In the genomic region with DNA sequence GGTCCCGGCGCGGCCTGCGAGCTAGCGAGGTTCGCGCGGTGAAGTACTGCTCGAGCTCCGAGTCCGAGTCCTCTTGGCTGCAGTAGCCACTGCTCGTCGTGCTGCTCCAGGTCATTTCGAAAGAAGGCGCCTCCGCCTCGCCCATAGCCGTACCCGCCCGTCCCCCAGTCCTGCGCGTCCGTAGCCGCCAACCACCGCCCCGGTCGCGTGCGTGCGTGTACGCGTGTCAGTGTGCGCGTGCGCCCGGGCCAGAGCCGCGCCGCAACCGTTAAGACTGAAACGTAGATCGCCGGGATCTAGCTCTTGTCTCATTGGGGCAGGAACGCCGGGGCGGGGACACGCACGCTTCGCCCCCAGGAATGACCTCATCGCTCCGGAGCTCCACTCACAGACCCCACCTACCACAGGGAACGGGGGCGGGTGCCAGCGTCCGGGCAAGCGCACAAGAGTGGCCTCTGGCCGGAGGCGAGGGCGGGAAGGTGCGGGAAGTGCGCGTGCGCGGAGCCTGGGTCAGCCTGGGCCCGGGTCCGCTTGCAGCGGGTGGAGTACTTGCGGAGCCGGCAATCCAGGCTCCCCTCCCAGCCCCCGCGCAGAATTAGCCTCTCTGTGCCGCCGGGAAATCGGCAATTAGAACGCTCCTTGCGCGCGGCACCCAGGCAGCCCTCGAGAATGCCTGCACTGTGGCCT, we compare ENCODE assay signal across 8 cellular contexts. TPM values are rescaled to one million over a fixed set of nuclear protein-coding genes. Genes with fewer than 3 reads are reported as not detected.
DNase-seq lines count a peak whose midpoint lies in the region; ATAC-seq and TF ChIP-seq lines count a peak whose summit lies in the region.

No MANE protein-coding gene starts in this region.

- DNase-seq in ELR (ENCODE audit: low read depth) (peak; percentile 99), H7 (peak; percentile 100), RWPE2 (ENCODE audit: low spot score) (peak; percentile 100), fibroblast of pulmonary artery (ENCODE audit: low read depth) (peak; percentile 100), nephron progenitor cell (peak; percentile 99)
- peak; percentile 89 for DNase-seq in activated effector memory CD4-positive, alpha-beta T cell treated with Interleukin-2 at 50 U/mL for 16 hours

- H3K9ac ChIP-seq in Loucy (ENCODE audit: low read depth, low read length, poor library complexity, severe bottlenecking): peak overlapping the region; percentile 98

- H3K27me3 ChIP-seq in H7 (ENCODE audit: control insufficient read depth, insufficient read depth, low read length) (peaks cover 29% of the 10 kb centered on the region), Loucy (ENCODE audit: insufficient read depth, low read length, poor library complexity, severe bottlenecking) (peaks cover 4% of the 10 kb centered on the region), RWPE2 (ENCODE audit: insufficient read depth, poor library complexity, severe bottlenecking) (no peaks in the 10 kb centered on the region)

- H3F3A ChIP-seq in Loucy (ENCODE audit: low read depth): 0 out of 2 replicates have a peak, but pooled peaks cover 7% of the 10 kb centered on the region

- TF ChIP-seq CTCF in Loucy (conservative IDR thresholded peaks at IDR 0.05; ENCODE audit: low read length): no peak
- no peak for TF ChIP-seq CTCF in RWPE2 (IDR thresholded peaks at IDR 0.05; ENCODE audit: poor library complexity, severe bottlenecking)
- TF ChIP-seq CTCF in fibroblast of pulmonary artery (IDR thresholded peaks at IDR 0.05; ENCODE audit: low read length, missing control alignments): no peak
- no peak for TF ChIP-seq CTCF in nephron progenitor cell (IDR thresholded peaks at IDR 0.05)

- H3K36me3 Mint-ChIP-seq in nephron progenitor cell (ENCODE audit: low read depth): no peaks in the 10 kb centered on the region
- peaks cover 48% of the 10 kb centered on the region for H3K36me3 Mint-ChIP-seq in stimulated activated naive CD8-positive, alpha-beta T cell treated with anti-CD3 and anti-CD28 coated beads, Interleukin-15, Interleukin-2, amounts not matched to agents 100 ng/mL and 50 ng/mL, for 24 hours (ENCODE audit: low read depth)

- no peaks in the 10 kb centered on the region for H3K9me3 ChIP-seq in Loucy (ENCODE audit: insufficient read depth, low read depth, low read length)
- H3K9me3 ChIP-seq in RWPE2 (ENCODE audit: severe bottlenecking): no peaks in the 10 kb centered on the region

- no peaks in the 10 kb centered on the region for H3K9me2 ChIP-seq in Loucy (replicated peaks; ENCODE audit: low read depth, low read length)

- H3K27ac ChIP-seq in RWPE2 (ENCODE audit: poor library complexity, severe bottlenecking): peak overlapping the region; percentile 83

- H3K4me1 Mint-ChIP-seq in nephron progenitor cell: peaks cover 55% of the 10 kb centered on the region
- H3K4me1 Mint-ChIP-seq in stimulated activated naive CD8-positive, alpha-beta T cell treated with anti-CD3 and anti-CD28 coated beads, Interleukin-15, Interleukin-2, amounts not matched to agents 100 ng/mL and 50 ng/mL, for 24 hours (ENCODE audit: low read depth): peaks cover 67% of the 10 kb centered on the region

- H3K4me1 ChIP-seq in Loucy (ENCODE audit: insufficient read depth, low read length, poor library complexity, severe bottlenecking): peaks cover 49% of the 10 kb centered on the region
- peaks cover 23% of the 10 kb centered on the region for H3K4me1 ChIP-seq in RWPE2 (ENCODE audit: insufficient read depth, poor library complexity, severe bottlenecking)

- H3K9me3 Mint-ChIP-seq in nephron progenitor cell: no peaks in the 10 kb centered on the region
- H3K9me3 Mint-ChIP-seq in stimulated activated naive CD8-positive, alpha-beta T cell treated with anti-CD3 and anti-CD28 coated beads, Interleukin-15, Interleukin-2, amounts not matched to agents 100 ng/mL and 50 ng/mL, for 24 hours: no peaks in the 10 kb centered on the region

- peak overlapping the region; percentile 99 for H3K4me2 ChIP-seq in Loucy (ENCODE audit: low read depth, low read length, poor library complexity, severe bottlenecking)

- H3K4me3 ChIP-seq in H7 (ENCODE audit: insufficient read depth, low read depth, low read length) (peak overlapping the region; percentile 98), Loucy (ENCODE audit: low read length, poor library complexity, severe bottlenecking) (peak overlapping the region; percentile 97), RWPE2 (ENCODE audit: severe bottlenecking) (peak overlapping the region; percentile 61), fibroblast of pulmonary artery (replicated peaks; ENCODE audit: low read depth, low read length) (peak overlapping the region; percentile 94)

- H3K79me2 ChIP-seq in Loucy (ENCODE audit: insufficient read depth, low read length): peaks cover 92% of the 10 kb centered on the region

- H3K36me3 ChIP-seq in H7 (replicated peaks; ENCODE audit: control insufficient read depth, insufficient read depth, low read length) (peaks cover 4% of the 10 kb centered on the region), Loucy (ENCODE audit: insufficient read depth, low read length) (peaks cover 14% of the 10 kb centered on the region; the same call in 1 of the 2 replicates), RWPE2 (ENCODE audit: low read depth) (peaks cover 33% of the 10 kb centered on the region)

- peak overlapping the region; percentile 9; the same call in 1 of the 2 replicates for H2AFZ ChIP-seq in Loucy (ENCODE audit: low read length)

- peaks cover 46% of the 10 kb centered on the region for H4K20me1 ChIP-seq in Loucy (ENCODE audit: insufficient read depth, low read length, poor library complexity, severe bottlenecking)

- peaks cover 46% of the 10 kb centered on the region for H3K27me3 Mint-ChIP-seq in nephron progenitor cell (ENCODE audit: low read depth, poor library complexity)
- H3K27me3 Mint-ChIP-seq in stimulated activated naive CD8-positive, alpha-beta T cell treated with anti-CD3 and anti-CD28 coated beads, Interleukin-15, Interleukin-2, amounts not matched to agents 100 ng/mL and 50 ng/mL, for 24 hours: no peaks in the 10 kb centered on the region

- peak; percentile 78 for ATAC-seq in RWPE2 (ENCODE audit: low read depth)

- H3K27ac Mint-ChIP-seq in nephron progenitor cell: peak overlapping the region; percentile 99
- H3K27ac Mint-ChIP-seq in stimulated activated naive CD8-positive, alpha-beta T cell treated with anti-CD3 and anti-CD28 coated beads, Interleukin-15, Interleukin-2, amounts not matched to agents 100 ng/mL and 50 ng/mL, for 24 hours: peak overlapping the region; percentile 88

- peak overlapping the region; percentile 94 for H3K4me3 Mint-ChIP-seq in nephron progenitor cell
- H3K4me3 Mint-ChIP-seq in stimulated activated naive CD8-positive, alpha-beta T cell treated with anti-CD3 and anti-CD28 coated beads, Interleukin-15, Interleukin-2, amounts not matched to agents 100 ng/mL and 50 ng/mL, for 24 hours: peak overlapping the region; percentile 90

RNA-seq across cellular contexts. Expression of a gene that starts 3.3 kb away (rescaled TPM):
- total RNA-seq in H7 (2014; rRNA removed; shearing (Covaris generic)): 11.4 and 16.7 TPM in 2 replicates

RNA-seq across cellular contexts. Expression of a gene that starts 8.2 kb away (rescaled TPM):
- 1.1 and 1.3 TPM in 2 replicates for total RNA-seq in H7 (2014; rRNA removed; shearing (Covaris generic))

RNA-seq across cellular contexts. Expression of a gene that starts 9.3 kb away (rescaled TPM):
- 36.3 and 42.1 TPM in 2 replicates for total RNA-seq in H7 (2014; rRNA removed; shearing (Covaris generic))

RNA-seq across cellular contexts. Expression of a gene that starts 13.3 kb away (rescaled TPM):
- total RNA-seq in H7 (2014; rRNA removed; shearing (Covaris generic)): 41.1 and 41.6 TPM in 2 replicates

RNA-seq across cellular contexts. Expression of a gene that starts 13.3 kb away (rescaled TPM):
- total RNA-seq in H7 (2014; rRNA removed; shearing (Covaris generic)): 19.0 and 20.0 TPM in 2 replicates

Comparison
In these comparisons a context has a peak if more than half of its experiments do, and no peak if none do; other contexts are left out.
1. Peak in every context shown above with its lines: DNase-seq, ATAC-seq, H3K4me3 ChIP-seq and H3K27ac ChIP-seq.